Comparison of ENCODE assay signal across 9 cellular contexts in the genomic region with DNA sequence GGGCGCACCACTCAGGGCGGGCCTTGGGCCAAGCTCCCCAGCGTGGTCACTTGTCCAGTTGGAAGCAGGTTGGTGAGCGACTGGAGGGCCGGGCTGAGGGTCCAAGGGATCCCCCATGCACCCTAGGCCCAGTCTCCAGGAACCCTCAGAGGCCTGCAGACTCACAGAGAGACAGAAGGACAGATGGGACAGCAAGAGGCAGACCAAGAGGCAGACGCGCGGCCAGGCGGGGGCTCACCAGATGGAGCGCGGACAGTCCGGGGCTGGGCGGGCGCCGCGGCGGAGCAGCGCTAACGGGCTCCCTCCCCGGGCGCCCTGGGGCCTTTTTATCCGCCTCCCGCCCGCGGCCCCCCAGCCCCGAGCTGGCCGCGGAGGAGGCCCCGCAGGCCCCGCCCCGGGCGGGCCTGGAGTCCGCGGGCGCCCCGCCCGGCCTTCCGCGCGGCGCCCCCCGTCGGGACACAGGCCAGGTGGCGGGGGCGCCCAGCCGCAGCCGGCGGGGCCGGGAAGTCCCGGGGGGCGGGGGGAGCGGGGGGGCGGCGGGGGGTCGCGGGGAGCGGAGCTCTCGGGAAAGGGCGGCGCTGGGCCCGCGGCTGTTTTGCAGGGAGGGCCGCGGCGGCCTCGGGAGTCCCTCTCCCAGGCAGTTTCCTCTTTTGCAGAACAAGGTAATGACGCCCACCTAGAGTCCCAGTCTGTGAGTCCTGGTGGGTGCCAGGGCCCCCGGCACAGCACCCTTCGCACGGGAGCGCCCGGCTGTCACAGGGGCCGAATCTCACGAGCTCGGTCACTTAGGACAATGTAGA. TPM values are rescaled to one million over a fixed set of nuclear protein-coding genes. Genes with fewer than 3 reads are reported as not detected.
DNase-seq lines count a peak whose midpoint lies in the region; ATAC-seq and TF ChIP-seq lines count a peak whose summit lies in the region.
"Had no signal": no experiment of that assay in that cellular context is flagged by ENCODE, and none has a peak within 500 bp of the region (broad histone marks: within the 10 kb centered on the region; RNA-seq: fewer than 3 reads in every experiment).

A gene (minus strand): TSS at position 301 of the 800 bp plus-strand sequence. CDS start 5,175 bp downstream, outside the sequence.

- DNase-seq in SIG-M5 treated with dmso at 0.1 percent for 504 hours (lab: John Stamatoyannopoulos, UW; ENCODE audit: unreplicated experiment), result peak; percentile 56
- no peak for DNase-seq in SIG-M5 (lab: John Stamatoyannopoulos, UW)
- peak; percentile 81 for DNase-seq in NCI-H69 (lab: John Stamatoyannopoulos, UW)
- DNase-seq in dermis blood vessel endothelial cell, result peak; percentile 16
- no peak for DNase-seq in lower lobe of right lung
- peak in 1 of 2 donors; percentile 88 for DNase-seq in upper lobe of left lung

- H3K36me3 ChIP-seq in lower lobe of right lung, result no peaks in the 10 kb centered on the region
- H3K36me3 ChIP-seq in upper lobe of left lung, result no peaks in the 10 kb centered on the region

- TF ChIP-seq CTCF in lower lobe of right lung (IDR thresholded peaks at IDR 0.05), result no peak
- TF ChIP-seq CTCF in upper lobe of left lung (IDR thresholded peaks at IDR 0.05), result no peak

- ATAC-seq in lower lobe of right lung, result peak; percentile 46 to 50
- peak in 1 of 2 donors; percentile 66 for ATAC-seq in upper lobe of left lung (ENCODE audit: low FRiP score in 2 of 2)
- ATAC-seq in HG03439 (IDR thresholded peaks at IDR 0.05; ENCODE audit: unreplicated experiment), result no peak
- no peak for ATAC-seq in activated CD4-positive, CD25-positive, alpha-beta regulatory T cell treated with anti-CD3 and anti-CD28 coated beads, Interleukin-2, amount 50 U/mL, for 24 hours

- H3K27ac ChIP-seq in lower lobe of right lung (peak within 1 kb of the TSS; percentile 79), upper lobe of left lung (peak within 1 kb of the TSS; percentile 62 to 80 (median 78))

- TF ChIP-seq EP300 in upper lobe of left lung (IDR thresholded peaks at IDR 0.05), result no peak

- peaks cover 22% of the 10 kb centered on the region for H3K4me1 ChIP-seq in lower lobe of right lung
- peaks cover 16 to 26% (median 22%) of the 10 kb centered on the region in 4 donors for H3K4me1 ChIP-seq in upper lobe of left lung

- H3K9me3 ChIP-seq in lower lobe of right lung, result no peaks in the 10 kb centered on the region
- no peaks in the 10 kb centered on the region for H3K9me3 ChIP-seq in upper lobe of left lung

- H3K27me3 ChIP-seq in lower lobe of right lung (ENCODE audit: low read depth) (no peaks in the 10 kb centered on the region), upper lobe of left lung (peaks cover 0 to 9% (median 0%) of the 10 kb centered on the region in 4 donors)

- intact Hi-C loops in lower lobe of right lung (cut with DNase I), result no loop called here

- H3K4me3 ChIP-seq in lower lobe of right lung (peak within 1 kb of the TSS; percentile 60), upper lobe of left lung (peak within 1 kb of the TSS; percentile 11 to 61 (median 55))

- TF ChIP-seq POLR2A in upper lobe of left lung (IDR thresholded peaks at IDR 0.05), result peak in 1 of 4 donors; percentile 19

- 6 to 26% methylated on average over 11 to 49 of the region's 75 CpGs for WGBS in upper lobe of left lung, 2 donors

RNA-seq across cellular contexts. Expression of the gene that starts here (rescaled TPM):
- total RNA-seq in dermis blood vessel endothelial cell (0.68 and 0.88 TPM in 2 replicates), lower lobe of right lung (4.5 TPM), upper lobe of left lung (1 to 10 TPM; 3.9 to 6.8 (median 5.2) TPM)
- total RNA-seq: activated CD8-positive, alpha-beta memory T cell treated with anti-CD3 and anti-CD28 coated beads for 36 hours had no signal

Comparison
In these comparisons a context has a peak if more than half of its experiments do, and no peak if none do; other contexts are left out.
1. DNase-seq: peak in SIG-M5 treated with dmso at 0.1 percent for 504 hours (single experiment) and NCI-H69 (single experiment); none in SIG-M5 (single experiment) and lower lobe of right lung (single experiment).
2. Peak in DNase-seq in dermis blood vessel endothelial cell; RNA of the gene not detected or under 1 TPM.
3. ATAC-seq: peak in lower lobe of right lung (2 of 2); none in HG03439 (single experiment) and activated CD4-positive, CD25-positive, alpha-beta regulatory T cell treated with anti-CD3 and anti-CD28 coated beads, Interleukin-2, amount 50 U/mL, for 24 hours (0 of 2).